1 cellular context compared by ENCODE assay signal in genomic region chr6:106519460-106520394, GRCh38.
A peak's percentile ranks its signal among the peaks of the same experiment; 100 is the strongest.
TF ChIP-seq lines count a peak whose summit lies in the region.

No MANE protein-coding gene starts in this region.

TF ChIP-seq in GM12878, 131 proteins besides CTCF, POLR2A, EP300 and RAD21 (continued from another document and continues in another):
- TF ChIP-seq TCF3 (IDR thresholded peaks at IDR 0.05; ENCODE audit: borderline replicate concordance, insufficient read depth, low read depth, low read length) (peak; percentile 71; the same call in 1 of the 2 replicates), BHLHE40 (IDR thresholded peaks at IDR 0.05; ENCODE audit: borderline replicate concordance in 1 of 2, low read depth in 2 of 2, low read length in 1 of 2) (peak; percentile 70 to 82), SIX5 (IDR thresholded peaks at IDR 0.05; ENCODE audit: low read depth, low read length, severe bottlenecking) (no peak), E2F4 (IDR thresholded peaks at IDR 0.05; ENCODE audit: low read depth, low read length) (no peak), ZZZ3 (IDR thresholded peaks at IDR 0.05; ENCODE audit: control insufficient read depth, insufficient read length, low read depth) (no peak), BRCA1 (IDR thresholded peaks at IDR 0.05; ENCODE audit: low read depth, low read length) (no peak), ATF3 (IDR thresholded peaks at IDR 0.05; ENCODE audit: borderline replicate concordance, extremely low read depth, low read depth, low read length) (no peak), CBX3 (IDR thresholded peaks at IDR 0.05; ENCODE audit: borderline replicate concordance, low read depth) (no peak), CUX1 (IDR thresholded peaks at IDR 0.05; ENCODE audit: insufficient replicate concordance, low read depth, low read length) (peak; percentile 89), E4F1 (IDR thresholded peaks at IDR 0.05; ENCODE audit: borderline replicate concordance, partially characterized antibody) (no peak), EED (IDR thresholded peaks at IDR 0.05; ENCODE audit: low read depth) (peak; percentile 95), NFYA (IDR thresholded peaks at IDR 0.05; ENCODE audit: borderline replicate concordance, low read depth, low read length) (no peak), BCLAF1 (IDR thresholded peaks at IDR 0.05) (no peak), ETV6 (conservative IDR thresholded peaks at IDR 0.05 in 1 of 2, IDR thresholded peaks at IDR 0.05 in 1 of 2; ENCODE audit: borderline replicate concordance in 1 of 2, low read depth in 1 of 2) (peak in 1 of 2 experiments; percentile 66; a peak in 2 of 4 replicates)
- TF ChIP-seq, protein P1, sequence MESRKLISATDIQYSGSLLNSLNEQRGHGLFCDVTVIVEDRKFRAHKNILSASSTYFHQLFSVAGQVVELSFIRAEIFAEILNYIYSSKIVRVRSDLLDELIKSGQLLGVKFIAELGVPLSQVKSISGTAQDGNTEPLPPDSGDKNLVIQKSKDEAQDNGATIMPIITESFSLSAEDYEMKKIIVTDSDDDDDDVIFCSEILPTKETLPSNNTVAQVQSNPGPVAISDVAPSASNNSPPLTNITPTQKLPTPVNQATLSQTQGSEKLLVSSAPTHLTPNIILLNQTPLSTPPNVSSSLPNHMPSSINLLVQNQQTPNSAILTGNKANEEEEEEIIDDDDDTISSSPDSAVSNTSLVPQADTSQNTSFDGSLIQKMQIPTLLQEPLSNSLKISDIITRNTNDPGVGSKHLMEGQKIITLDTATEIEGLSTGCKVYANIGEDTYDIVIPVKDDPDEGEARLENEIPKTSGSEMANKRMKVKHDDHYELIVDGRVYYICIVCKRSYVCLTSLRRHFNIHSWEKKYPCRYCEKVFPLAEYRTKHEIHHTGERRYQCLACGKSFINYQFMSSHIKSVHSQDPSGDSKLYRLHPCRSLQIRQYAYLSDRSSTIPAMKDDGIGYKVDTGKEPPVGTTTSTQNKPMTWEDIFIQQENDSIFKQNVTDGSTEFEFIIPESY (IDR thresholded peaks at IDR 0.05) = no peak
- TF ChIP-seq, protein P2, sequence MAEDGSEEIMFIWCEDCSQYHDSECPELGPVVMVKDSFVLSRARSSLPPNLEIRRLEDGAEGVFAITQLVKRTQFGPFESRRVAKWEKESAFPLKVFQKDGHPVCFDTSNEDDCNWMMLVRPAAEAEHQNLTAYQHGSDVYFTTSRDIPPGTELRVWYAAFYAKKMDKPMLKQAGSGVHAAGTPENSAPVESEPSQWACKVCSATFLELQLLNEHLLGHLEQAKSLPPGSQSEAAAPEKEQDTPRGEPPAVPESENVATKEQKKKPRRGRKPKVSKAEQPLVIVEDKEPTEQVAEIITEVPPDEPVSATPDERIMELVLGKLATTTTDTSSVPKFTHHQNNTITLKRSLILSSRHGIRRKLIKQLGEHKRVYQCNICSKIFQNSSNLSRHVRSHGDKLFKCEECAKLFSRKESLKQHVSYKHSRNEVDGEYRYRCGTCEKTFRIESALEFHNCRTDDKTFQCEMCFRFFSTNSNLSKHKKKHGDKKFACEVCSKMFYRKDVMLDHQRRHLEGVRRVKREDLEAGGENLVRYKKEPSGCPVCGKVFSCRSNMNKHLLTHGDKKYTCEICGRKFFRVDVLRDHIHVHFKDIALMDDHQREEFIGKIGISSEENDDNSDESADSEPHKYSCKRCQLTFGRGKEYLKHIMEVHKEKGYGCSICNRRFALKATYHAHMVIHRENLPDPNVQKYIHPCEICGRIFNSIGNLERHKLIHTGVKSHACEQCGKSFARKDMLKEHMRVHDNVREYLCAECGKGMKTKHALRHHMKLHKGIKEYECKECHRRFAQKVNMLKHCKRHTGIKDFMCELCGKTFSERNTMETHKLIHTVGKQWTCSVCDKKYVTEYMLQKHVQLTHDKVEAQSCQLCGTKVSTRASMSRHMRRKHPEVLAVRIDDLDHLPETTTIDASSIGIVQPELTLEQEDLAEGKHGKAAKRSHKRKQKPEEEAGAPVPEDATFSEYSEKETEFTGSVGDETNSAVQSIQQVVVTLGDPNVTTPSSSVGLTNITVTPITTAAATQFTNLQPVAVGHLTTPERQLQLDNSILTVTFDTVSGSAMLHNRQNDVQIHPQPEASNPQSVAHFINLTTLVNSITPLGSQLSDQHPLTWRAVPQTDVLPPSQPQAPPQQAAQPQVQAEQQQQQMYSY (CRISPR knock-in tag; IDR thresholded peaks at IDR 0.05) = no peak
- TF ChIP-seq, protein P3, sequence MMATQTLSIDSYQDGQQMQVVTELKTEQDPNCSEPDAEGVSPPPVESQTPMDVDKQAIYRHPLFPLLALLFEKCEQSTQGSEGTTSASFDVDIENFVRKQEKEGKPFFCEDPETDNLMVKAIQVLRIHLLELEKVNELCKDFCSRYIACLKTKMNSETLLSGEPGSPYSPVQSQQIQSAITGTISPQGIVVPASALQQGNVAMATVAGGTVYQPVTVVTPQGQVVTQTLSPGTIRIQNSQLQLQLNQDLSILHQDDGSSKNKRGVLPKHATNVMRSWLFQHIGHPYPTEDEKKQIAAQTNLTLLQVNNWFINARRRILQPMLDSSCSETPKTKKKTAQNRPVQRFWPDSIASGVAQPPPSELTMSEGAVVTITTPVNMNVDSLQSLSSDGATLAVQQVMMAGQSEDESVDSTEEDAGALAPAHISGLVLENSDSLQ (IDR thresholded peaks at IDR 0.05) = peak; percentile 55; the same call in 1 of the 2 replicates
- TF ChIP-seq, protein P4, sequence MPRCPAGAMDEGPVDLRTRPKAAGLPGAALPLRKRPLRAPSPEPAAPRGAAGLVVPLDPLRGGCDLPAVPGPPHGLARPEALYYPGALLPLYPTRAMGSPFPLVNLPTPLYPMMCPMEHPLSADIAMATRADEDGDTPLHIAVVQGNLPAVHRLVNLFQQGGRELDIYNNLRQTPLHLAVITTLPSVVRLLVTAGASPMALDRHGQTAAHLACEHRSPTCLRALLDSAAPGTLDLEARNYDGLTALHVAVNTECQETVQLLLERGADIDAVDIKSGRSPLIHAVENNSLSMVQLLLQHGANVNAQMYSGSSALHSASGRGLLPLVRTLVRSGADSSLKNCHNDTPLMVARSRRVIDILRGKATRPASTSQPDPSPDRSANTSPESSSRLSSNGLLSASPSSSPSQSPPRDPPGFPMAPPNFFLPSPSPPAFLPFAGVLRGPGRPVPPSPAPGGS (IDR thresholded peaks at IDR 0.05; ENCODE audit: borderline replicate concordance, insufficient read depth, low read depth, low read length, poor library complexity, severe bottlenecking) = peak; percentile 92
- TF ChIP-seq, protein P5, sequence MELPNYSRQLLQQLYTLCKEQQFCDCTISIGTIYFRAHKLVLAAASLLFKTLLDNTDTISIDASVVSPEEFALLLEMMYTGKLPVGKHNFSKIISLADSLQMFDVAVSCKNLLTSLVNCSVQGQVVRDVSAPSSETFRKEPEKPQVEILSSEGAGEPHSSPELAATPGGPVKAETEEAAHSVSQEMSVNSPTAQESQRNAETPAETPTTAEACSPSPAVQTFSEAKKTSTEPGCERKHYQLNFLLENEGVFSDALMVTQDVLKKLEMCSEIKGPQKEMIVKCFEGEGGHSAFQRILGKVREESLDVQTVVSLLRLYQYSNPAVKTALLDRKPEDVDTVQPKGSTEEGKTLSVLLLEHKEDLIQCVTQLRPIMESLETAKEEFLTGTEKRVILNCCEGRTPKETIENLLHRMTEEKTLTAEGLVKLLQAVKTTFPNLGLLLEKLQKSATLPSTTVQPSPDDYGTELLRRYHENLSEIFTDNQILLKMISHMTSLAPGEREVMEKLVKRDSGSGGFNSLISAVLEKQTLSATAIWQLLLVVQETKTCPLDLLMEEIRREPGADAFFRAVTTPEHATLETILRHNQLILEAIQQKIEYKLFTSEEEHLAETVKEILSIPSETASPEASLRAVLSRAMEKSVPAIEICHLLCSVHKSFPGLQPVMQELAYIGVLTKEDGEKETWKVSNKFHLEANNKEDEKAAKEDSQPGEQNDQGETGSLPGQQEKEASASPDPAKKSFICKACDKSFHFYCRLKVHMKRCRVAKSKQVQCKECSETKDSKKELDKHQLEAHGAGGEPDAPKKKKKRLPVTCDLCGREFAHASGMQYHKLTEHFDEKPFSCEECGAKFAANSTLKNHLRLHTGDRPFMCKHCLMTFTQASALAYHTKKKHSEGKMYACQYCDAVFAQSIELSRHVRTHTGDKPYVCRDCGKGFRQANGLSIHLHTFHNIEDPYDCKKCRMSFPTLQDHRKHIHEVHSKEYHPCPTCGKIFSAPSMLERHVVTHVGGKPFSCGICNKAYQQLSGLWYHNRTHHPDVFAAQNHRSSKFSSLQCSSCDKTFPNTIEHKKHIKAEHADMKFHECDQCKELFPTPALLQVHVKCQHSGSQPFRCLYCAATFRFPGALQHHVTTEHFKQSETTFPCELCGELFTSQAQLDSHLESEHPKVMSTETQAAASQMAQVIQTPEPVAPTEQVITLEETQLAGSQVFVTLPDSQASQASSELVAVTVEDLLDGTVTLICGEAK (IDR thresholded peaks at IDR 0.05; ENCODE audit: borderline replicate concordance) = no peak
